ENCODE assay signal across 17 cellular contexts in the genomic region with DNA sequence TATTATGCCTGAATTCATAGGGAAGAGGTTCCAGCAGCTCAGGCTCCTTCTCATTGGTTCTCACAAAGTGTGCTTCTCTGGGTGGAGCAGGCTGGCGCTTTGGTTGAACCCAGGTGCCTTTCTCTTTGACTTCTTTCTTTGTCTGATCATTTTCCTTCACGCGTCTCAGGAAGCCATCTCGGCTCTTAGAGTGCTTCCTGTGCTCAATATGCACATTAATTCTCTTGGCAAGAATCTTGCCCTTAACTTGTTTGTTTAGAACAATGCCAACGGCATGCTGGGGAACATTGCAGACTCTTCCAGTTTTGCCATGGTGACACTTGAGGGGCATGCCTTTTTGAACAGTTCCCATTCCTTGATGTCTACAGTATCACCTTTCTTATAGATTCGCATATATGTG. TPM values are rescaled to one million over a fixed set of nuclear protein-coding genes. Genes with fewer than 3 reads are reported as not detected.
DNase-seq lines count a peak whose midpoint lies in the region; ATAC-seq, FAIRE-seq and TF ChIP-seq lines count a peak whose summit lies in the region.
"Had no signal": no experiment of that assay in that cellular context is flagged by ENCODE, and none has a peak within 500 bp of the region (broad histone marks: within the 10 kb centered on the region; RNA-seq: fewer than 3 reads in every experiment).

No MANE protein-coding gene starts in this region.

- H3K4me3 ChIP-seq in RWPE2 (ENCODE audit: severe bottlenecking) (no peak overlapping the region), keratinocyte (ENCODE audit: control insufficient read depth in 2 of 3, extremely low read depth in 1 of 3, insufficient read depth in 2 of 3, low read depth in 1 of 3, low read length in 3 of 3) (no peak overlapping the region), suprapubic skin (no peak overlapping the region), PC-9 (no peak overlapping the region)
- H3K4me3 ChIP-seq: GM12878, SK-N-MC had no signal

- no peaks in the 10 kb centered on the region for H3K27me3 ChIP-seq in RWPE2 (ENCODE audit: insufficient read depth, poor library complexity, severe bottlenecking)
- H3K27me3 ChIP-seq in keratinocyte (ENCODE audit: control insufficient read depth, extremely low read depth, insufficient read depth, low read length): no peaks in the 10 kb centered on the region
- H3K27me3 ChIP-seq in suprapubic skin: no peaks in the 10 kb centered on the region
- H3K27me3 ChIP-seq in PC-9 (ENCODE audit: insufficient read depth, low read depth): no peaks in the 10 kb centered on the region

- no peaks in the 10 kb centered on the region for H3K9me3 Mint-ChIP-seq in activated CD4-positive, alpha-beta memory T cell treated with anti-CD3 and anti-CD28 coated beads for 36 hours

- H3K36me3 ChIP-seq in RWPE2 (ENCODE audit: low read depth): no peaks in the 10 kb centered on the region
- no peaks in the 10 kb centered on the region for H3K36me3 ChIP-seq in keratinocyte (ENCODE audit: control insufficient read depth in 2 of 2, extremely low read depth in 1 of 2, insufficient read depth in 2 of 2, low read length in 2 of 2)
- H3K36me3 ChIP-seq in suprapubic skin: no peaks in the 10 kb centered on the region
- H3K36me3 ChIP-seq in PC-9 (ENCODE audit: low read depth): no peaks in the 10 kb centered on the region

- H3K27me3 Mint-ChIP-seq in activated CD4-positive, alpha-beta memory T cell treated with anti-CD3 and anti-CD28 coated beads for 36 hours: no peaks in the 10 kb centered on the region

- H3K27ac Mint-ChIP-seq in activated CD4-positive, alpha-beta memory T cell treated with anti-CD3 and anti-CD28 coated beads for 36 hours: no peak overlapping the region

- H3K36me3 Mint-ChIP-seq in activated CD4-positive, alpha-beta memory T cell treated with anti-CD3 and anti-CD28 coated beads for 36 hours: no peaks in the 10 kb centered on the region

- peak; percentile 26 for DNase-seq in DMS79 treated with DMSO at 0.1 percent for 48 hours (lab: John Stamatoyannopoulos, UW)
- DNase-seq in RWPE2 (ENCODE audit: low spot score): peak; percentile 3
- no peak for DNase-seq in keratinocyte (ENCODE audit: low read depth, low spot score)
- DNase-seq in suprapubic skin (ENCODE audit: low spot score in 2 of 2): no peak
- no peak for DNase-seq in activated CD4-positive, alpha-beta memory T cell treated with anti-CD3 and anti-CD28 coated beads for 36 hours
- DNase-seq in PC-9: no peak
- DNase-seq: Caco-2, NCI-H1105, NCI-H1694 treated with DMSO at 0.1 percent for 48 hours, NCI-H446 treated with DMSO at 0.1 percent for 48 hours, NCI-H748 treated with DMSO at 0.1 percent for 48 hours had no signal

- no peaks in the 10 kb centered on the region for H3K9me3 ChIP-seq in RWPE2 (ENCODE audit: severe bottlenecking)
- no peaks in the 10 kb centered on the region for H3K9me3 ChIP-seq in keratinocyte (ENCODE audit: control insufficient read depth, low read depth, low read length)
- H3K9me3 ChIP-seq in suprapubic skin: no peaks in the 10 kb centered on the region
- no peaks in the 10 kb centered on the region for H3K9me3 ChIP-seq in PC-9 (ENCODE audit: insufficient read depth, low read depth)
- H3K9me3 ChIP-seq: Caco-2 had no signal

- intact Hi-C loops in activated CD4-positive, alpha-beta memory T cell treated with anti-CD3 and anti-CD28 coated beads for 36 hours (cut with micrococcal nuclease): no loop called here
- intact Hi-C loops in PC-9 (cut with micrococcal nuclease; ENCODE audit: unreplicated experiment): no loop called here

- 52% methylated on average over 6 of the region's 6 CpGs for WGBS in suprapubic skin

- TF ChIP-seq EP300 in suprapubic skin (IDR thresholded peaks at IDR 0.05): no peak

- CTCF ChIA-PET in activated CD4-positive, alpha-beta memory T cell treated with anti-CD3 and anti-CD28 coated beads for 36 hours (lab: Charles Lee): no interaction called here
- CTCF ChIA-PET in PC-9 (lab: Charles Lee): interaction anchor here (0.7 to 1.4 kb wide), 2 partner anchors 26 to 125 kb away, joined by 3 read pairs; no protein-coding TSS in a partner anchor

- H3K9me2 ChIP-seq in PC-9 (ENCODE audit: insufficient read depth): no peaks in the 10 kb centered on the region

- dilution Hi-C loops in keratinocyte (cut with MboI; ENCODE audit: extremely low pct_ligation_motif_present, low sequenced_read_pairs): no loop called here

- H3K4me2 ChIP-seq in keratinocyte (ENCODE audit: control insufficient read depth, extremely low read depth, insufficient read depth, low read depth, low read length) (no peak overlapping the region), PC-9 (no peak overlapping the region)

- TF ChIP-seq POLR2A in suprapubic skin (IDR thresholded peaks at IDR 0.05): no peak

- H3K4me1 Mint-ChIP-seq in activated CD4-positive, alpha-beta memory T cell treated with anti-CD3 and anti-CD28 coated beads for 36 hours (ENCODE audit: low read depth): peaks cover 3% of the 10 kb centered on the region

- H3K27ac ChIP-seq in RWPE2 (ENCODE audit: poor library complexity, severe bottlenecking) (no peak overlapping the region), keratinocyte (ENCODE audit: control insufficient read depth, insufficient read depth, low read length) (no peak overlapping the region), suprapubic skin (peak overlapping the region; percentile 68), PC-9 (no peak overlapping the region)
- H3K27ac ChIP-seq: SK-N-MC had no signal

- H3K4me3 Mint-ChIP-seq in activated CD4-positive, alpha-beta memory T cell treated with anti-CD3 and anti-CD28 coated beads for 36 hours: no peak overlapping the region

- peaks cover 5% of the 10 kb centered on the region; the same call in 1 of the 2 replicates for H3F3A ChIP-seq in PC-9 (ENCODE audit: insufficient read depth, low read depth)

- H3K79me2 ChIP-seq in keratinocyte (ENCODE audit: control insufficient read depth, insufficient read depth, low read length): no peaks in the 10 kb centered on the region
- no peaks in the 10 kb centered on the region for H3K79me2 ChIP-seq in PC-9 (ENCODE audit: low read depth)

- H3K9ac ChIP-seq in keratinocyte (ENCODE audit: control insufficient read depth, extremely low read depth, insufficient read depth, low read length): no peak overlapping the region

- H4K20me1 ChIP-seq in keratinocyte (ENCODE audit: control insufficient read depth, extremely low read depth, insufficient read depth, low read length) (no peaks in the 10 kb centered on the region), PC-9 (ENCODE audit: insufficient read depth) (no peaks in the 10 kb centered on the region)

- no peak for ATAC-seq in RWPE2 (ENCODE audit: low read depth)
- no peak for ATAC-seq in GM21423 (IDR thresholded peaks at IDR 0.05; ENCODE audit: unreplicated experiment)
- ATAC-seq: HCT116 had no signal

- TF ChIP-seq CTCF in RWPE2 (IDR thresholded peaks at IDR 0.05; ENCODE audit: poor library complexity, severe bottlenecking) (no peak), keratinocyte (optimal IDR thresholded peaks at IDR 0.05 in 1 of 3, IDR thresholded peaks at IDR 0.05 in 1 of 3, conservative IDR thresholded peaks at IDR 0.05 in 1 of 3; ENCODE audit: extremely low read depth in 1 of 3, insufficient read depth in 2 of 3, low read length in 3 of 3) (no peak), suprapubic skin (IDR thresholded peaks at IDR 0.05) (no peak), PC-9 (conservative IDR thresholded peaks at IDR 0.05) (no peak)

- H3K4me1 ChIP-seq in RWPE2 (ENCODE audit: insufficient read depth, poor library complexity, severe bottlenecking) (peaks cover 22% of the 10 kb centered on the region), keratinocyte (ENCODE audit: control insufficient read depth, extremely low read depth, insufficient read depth, low read length) (peaks cover 18% of the 10 kb centered on the region), suprapubic skin (peaks cover 36% of the 10 kb centered on the region), PC-9 (replicated peaks; ENCODE audit: insufficient read depth) (peaks cover 2% of the 10 kb centered on the region)
- H3K4me1 ChIP-seq: Caco-2 had no signal

- FAIRE-seq in keratinocyte (lab: Jason Lieb, UNC): no peak
- FAIRE-seq: GM12878, GM18507, HTR-8/SVneo had no signal

- H2AFZ ChIP-seq in keratinocyte (ENCODE audit: control insufficient read depth, low read length) (peak overlapping the region; percentile 55), PC-9 (no peak overlapping the region)

- POLR2A ChIA-PET in activated CD4-positive, alpha-beta memory T cell treated with anti-CD3 and anti-CD28 coated beads for 36 hours (lab: Charles Lee): no interaction called here
- POLR2A ChIA-PET in PC-9 (lab: Charles Lee; ENCODE audit: unreplicated experiment): interaction anchor here (0.7 kb wide), 1 partner anchor 333 kb away, joined by 3 read pairs; no protein-coding TSS in a partner anchor

- no peaks in the 10 kb centered on the region for H3K9me1 ChIP-seq in keratinocyte (ENCODE audit: control insufficient read depth, extremely low read depth, insufficient read depth, low read length)

- no TSS peak for BruUV-seq in PC-9 (replicated peaks; lab: Mats Ljungman, UMichigan)

RNA-seq across cellular contexts. Expression of a gene that starts 44.3 kb away (rescaled TPM):
- 3.9 to 7.8 TPM (median 5.5 TPM) in 3 replicates for polyA plus RNA-seq in keratinocyte
- 2.0 TPM for polyA plus RNA-seq in keratinocyte (2011; ENCODE audit: low read depth)
- polyA plus RNA-seq in keratinocyte (2011; cell fraction: cytosol; rRNA removed): 5.9 and 6.7 TPM in 2 replicates
- polyA plus RNA-seq in keratinocyte (2011; cell fraction: nucleus; rRNA removed): 8.1 and 10.0 TPM in 2 replicates
- polyA plus RNA-seq in keratinocyte (2012; ENCODE audit: low replicate concordance): 8.4 and 9.9 TPM in 2 replicates
- 4.0 to 9.7 TPM (median 6.9 TPM) in 3 replicates for polyA minus RNA-seq in keratinocyte
- polyA minus RNA-seq in keratinocyte (2011; cell fraction: cytosol; rRNA and poly(A)+ RNA removed): 5.6 TPM
- 5.9 and 10.4 TPM in 2 replicates for polyA minus RNA-seq in keratinocyte (2011; cell fraction: nucleus; rRNA and poly(A)+ RNA removed)
- total RNA-seq in suprapubic skin (10 to 100 TPM; 16.0 to 27.8 (median 21.9) TPM), PC-9 (2021) (60.5 and 89.0 TPM in 2 replicates)
- total RNA-seq in activated CD4-positive, alpha-beta memory T cell treated with anti-CD3 and anti-CD28 coated beads for 36 hours: 10 to 100 TPM in 1 of 2 experiments, 1 to 10 TPM in 1; 9.9 to 11.6 TPM

Comparison
In these comparisons a context has a peak if more than half of its experiments do, and no peak if none do; other contexts are left out.
1. DNase-seq: peak in DMS79 treated with DMSO at 0.1 percent for 48 hours (single experiment) and RWPE2 (single experiment); none in keratinocyte (single experiment), suprapubic skin (0 of 2), activated CD4-positive, alpha-beta memory T cell treated with anti-CD3 and anti-CD28 coated beads for 36 hours (single experiment) and PC-9 (0 of 2).